Comparison of ENCODE assay signal across 13 cellular contexts in the genomic region with DNA sequence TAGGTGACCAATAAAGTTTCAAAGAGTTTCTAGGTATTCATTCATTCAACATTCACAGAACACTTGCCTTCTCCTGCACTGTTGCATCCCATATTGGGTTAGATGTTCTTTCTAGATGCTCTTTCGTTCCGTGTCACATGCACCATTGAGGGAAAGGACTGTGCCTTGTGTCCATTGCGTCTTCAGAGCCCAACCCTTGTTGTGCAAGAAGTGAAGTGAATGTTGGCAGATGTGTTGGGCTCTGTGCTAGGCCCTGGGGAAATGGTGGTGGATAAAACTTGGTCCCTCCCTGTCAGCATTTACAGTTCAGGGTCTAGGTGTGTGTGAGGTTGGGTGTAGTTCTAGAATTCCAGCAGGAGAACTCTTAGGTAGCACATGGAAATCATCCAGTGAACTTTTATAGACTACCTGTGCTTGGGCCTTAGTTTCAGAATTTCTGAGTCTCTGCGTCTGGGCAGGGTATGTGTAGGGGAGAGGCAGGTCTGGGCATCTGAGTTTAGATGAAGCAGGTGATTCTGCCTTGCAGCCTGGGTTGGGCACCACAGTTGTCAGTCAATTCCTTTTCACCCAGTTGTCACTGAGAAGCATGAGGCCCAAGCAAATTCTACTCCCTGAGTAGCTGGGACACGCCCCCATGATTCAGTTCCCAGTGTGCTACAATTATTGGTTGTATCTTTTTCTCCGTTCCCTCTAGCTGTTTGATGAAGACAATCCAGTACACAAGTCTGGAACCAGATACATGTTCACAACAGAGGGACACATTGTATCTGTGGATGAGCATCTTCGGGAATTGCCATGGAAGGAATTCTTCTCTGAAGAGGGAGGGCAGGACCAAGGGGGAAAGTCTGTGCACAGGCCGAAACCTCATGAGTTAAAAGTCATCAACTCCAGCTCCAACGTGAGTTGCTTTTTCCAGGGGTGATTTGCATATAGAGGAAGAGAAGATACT. TPM values are rescaled to one million over a fixed set of nuclear protein-coding genes. Genes with fewer than 3 reads are reported as not detected.
DNase-seq lines count a peak whose midpoint lies in the region; ATAC-seq and TF ChIP-seq lines count a peak whose summit lies in the region.
"Had no signal": no experiment of that assay in that cellular context is flagged by ENCODE, and none has a peak within 500 bp of the region (broad histone marks: within the 10 kb centered on the region; RNA-seq: fewer than 3 reads in every experiment).

No MANE protein-coding gene starts in this region.

- no peaks in the 10 kb centered on the region for H3K27me3 Mint-ChIP-seq in activated naive CD4-positive, alpha-beta T cell treated with anti-CD3 and anti-CD28 coated beads, Interleukin-2, amount 50 U/mL, for 24 hours
- no peaks in the 10 kb centered on the region for H3K27me3 Mint-ChIP-seq in activated naive CD4-positive, alpha-beta T cell treated with anti-CD3 and anti-CD28 coated beads, Interleukin-2, amount 10 ng/mL, durations not matched to agents 7 days and 5 days
- H3K27me3 Mint-ChIP-seq: brain had no signal

- H3K27ac ChIP-seq in RWPE2 (ENCODE audit: poor library complexity, severe bottlenecking) (no peak overlapping the region), foreskin keratinocyte (no peak overlapping the region), testis (no peak overlapping the region)
- H3K27ac ChIP-seq: ovary, VCaP had no signal

- no peak for TF ChIP-seq POLR2A in testis (IDR thresholded peaks at IDR 0.05)

- H3K27ac Mint-ChIP-seq in activated naive CD4-positive, alpha-beta T cell treated with anti-CD3 and anti-CD28 coated beads, Interleukin-2, amount 50 U/mL, for 24 hours = peak overlapping the region; percentile 46
- no peak overlapping the region for H3K27ac Mint-ChIP-seq in activated naive CD4-positive, alpha-beta T cell treated with anti-CD3 and anti-CD28 coated beads, Interleukin-2, amount 10 ng/mL, durations not matched to agents 7 days and 5 days

- CTCF ChIA-PET in activated naive CD4-positive, alpha-beta T cell treated with anti-CD3 and anti-CD28 coated beads, Interleukin-2, amount 10 ng/mL, durations not matched to agents 7 days and 5 days (lab: Charles Lee) = no interaction called here
- CTCF ChIA-PET in HEK293T (lab: Yijun Ruan, JAX) = no interaction called here

- H3K27me3 ChIP-seq in RWPE2 (ENCODE audit: insufficient read depth, poor library complexity, severe bottlenecking) (no peaks in the 10 kb centered on the region), foreskin keratinocyte (no peaks in the 10 kb centered on the region), testis (no peaks in the 10 kb centered on the region)
- H3K27me3 ChIP-seq: ovary had no signal

- POLR2A ChIA-PET in HEK293T (lab: Yijun Ruan, JAX) = no interaction called here

- DNase-seq in activated naive CD4-positive, alpha-beta T cell treated with anti-CD3 and anti-CD28 coated beads, Interleukin-2, amount 10 ng/mL, durations not matched to agents 7 days and 5 days = no peak
- no peak for DNase-seq in RWPE2 (ENCODE audit: low spot score)
- DNase-seq in foreskin keratinocyte = no peak
- peak; percentile 73 for DNase-seq in testis
- no peak for DNase-seq in stimulated activated naive CD4-positive, alpha-beta T cell (lab: John Stamatoyannopoulos, UW)
- no peak for DNase-seq in HEK293T (ENCODE audit: extremely low spot score)
- DNase-seq: DMS153, NCI-H1417, ovary had no signal

- TF ChIP-seq CTCF in RWPE2 (IDR thresholded peaks at IDR 0.05; ENCODE audit: poor library complexity, severe bottlenecking) = no peak
- no peak for TF ChIP-seq CTCF in foreskin keratinocyte (conservative IDR thresholded peaks at IDR 0.05)
- TF ChIP-seq CTCF in testis (IDR thresholded peaks at IDR 0.05) = no peak

- H3K9me3 ChIP-seq in RWPE2 (ENCODE audit: severe bottlenecking) (no peaks in the 10 kb centered on the region), testis (no peaks in the 10 kb centered on the region)
- H3K9me3 ChIP-seq: ovary had no signal

- WGBS in testis, 2 donors = 63 to 67% methylated on average over 8 to 9 of the region's 9 CpGs

- ATAC-seq in RWPE2 (ENCODE audit: low read depth) = peak; percentile 33; the same call in 1 of the 3 replicates
- peak; percentile 67 for ATAC-seq in foreskin keratinocyte
- no peak for ATAC-seq in HG02885 (IDR thresholded peaks at IDR 0.05; ENCODE audit: poor library complexity, unreplicated experiment)

- no peaks in the 10 kb centered on the region for H3K9me3 Mint-ChIP-seq in activated naive CD4-positive, alpha-beta T cell treated with anti-CD3 and anti-CD28 coated beads, Interleukin-2, amount 50 U/mL, for 24 hours
- no peaks in the 10 kb centered on the region for H3K9me3 Mint-ChIP-seq in activated naive CD4-positive, alpha-beta T cell treated with anti-CD3 and anti-CD28 coated beads, Interleukin-2, amount 10 ng/mL, durations not matched to agents 7 days and 5 days
- H3K9me3 Mint-ChIP-seq: brain had no signal

- no peaks in the 10 kb centered on the region for H3K4me1 Mint-ChIP-seq in activated naive CD4-positive, alpha-beta T cell treated with anti-CD3 and anti-CD28 coated beads, Interleukin-2, amount 50 U/mL, for 24 hours
- H3K4me1 Mint-ChIP-seq in activated naive CD4-positive, alpha-beta T cell treated with anti-CD3 and anti-CD28 coated beads, Interleukin-2, amount 10 ng/mL, durations not matched to agents 7 days and 5 days = no peaks in the 10 kb centered on the region

- intact Hi-C loops in testis (cut with DNase I; ENCODE audit: low total_unique reads) = no loop called here

- no peak overlapping the region for H3K4me3 Mint-ChIP-seq in activated naive CD4-positive, alpha-beta T cell treated with anti-CD3 and anti-CD28 coated beads, Interleukin-2, amount 50 U/mL, for 24 hours
- no peak overlapping the region for H3K4me3 Mint-ChIP-seq in activated naive CD4-positive, alpha-beta T cell treated with anti-CD3 and anti-CD28 coated beads, Interleukin-2, amount 10 ng/mL, durations not matched to agents 7 days and 5 days
- H3K4me3 Mint-ChIP-seq: brain had no signal

- H3K4me1 ChIP-seq in RWPE2 (ENCODE audit: insufficient read depth, poor library complexity, severe bottlenecking) (no peaks in the 10 kb centered on the region), foreskin keratinocyte (no peaks in the 10 kb centered on the region), testis (no peaks in the 10 kb centered on the region)

- no peak overlapping the region for H3K4me3 ChIP-seq in RWPE2 (ENCODE audit: severe bottlenecking)
- no peak overlapping the region for H3K4me3 ChIP-seq in testis
- H3K4me3 ChIP-seq: ovary had no signal

- peaks cover 100% of the 10 kb centered on the region for H3K36me3 ChIP-seq in RWPE2 (ENCODE audit: low read depth)
- H3K36me3 ChIP-seq in testis (ENCODE audit: low read depth, missing control alignments) = no peaks in the 10 kb centered on the region
- H3K36me3 ChIP-seq: ovary had no signal

- H3K36me3 Mint-ChIP-seq in activated naive CD4-positive, alpha-beta T cell treated with anti-CD3 and anti-CD28 coated beads, Interleukin-2, amount 50 U/mL, for 24 hours = peaks cover 27% of the 10 kb centered on the region
- H3K36me3 Mint-ChIP-seq in activated naive CD4-positive, alpha-beta T cell treated with anti-CD3 and anti-CD28 coated beads, Interleukin-2, amount 10 ng/mL, durations not matched to agents 7 days and 5 days = peaks cover 89% of the 10 kb centered on the region

TF ChIP-seq in HEK293T, 16 proteins besides CTCF, POLR2A, EP300 and RAD21:
- no peak for TF ChIP-seq HDGF (IDR thresholded peaks at IDR 0.05; ENCODE audit: borderline replicate concordance)
- no peak for TF ChIP-seq FOXM1 (IDR thresholded peaks at IDR 0.05; ENCODE audit: borderline replicate concordance)
- TF ChIP-seq CTBP1 (IDR thresholded peaks at IDR 0.05; ENCODE audit: borderline replicate concordance) = no peak
TF ChIP-seq in HEK293T: peak in this region for 0.

RNA-seq across cellular contexts. Expression of a gene that starts 25.4 kb away (rescaled TPM):
- total RNA-seq in foreskin keratinocyte = 56.4 and 79.1 TPM in 2 replicates
- polyA plus RNA-seq in foreskin keratinocyte = 16.0 and 19.5 TPM in 2 replicates
- 10 to 100 TPM; 30.3 to 33.5 TPM for total RNA-seq in testis
- polyA plus RNA-seq in testis (ENCODE audit: insufficient read depth, low read depth, low replicate concordance) = 28.6 TPM
